In genomic region chr2:31213063-31213882, GRCh38 we compare ENCODE assay signal across 1 cellular context.
TF ChIP-seq lines count a peak whose summit lies in the region.

No MANE protein-coding gene starts in this region.

TF ChIP-seq in GM23338, 12 proteins besides CTCF, POLR2A, EP300 and RAD21:
- TF ChIP-seq ZNF331 (CRISPR knock-in tag; IDR thresholded peaks at IDR 0.05; ENCODE audit: low read depth): no peak
- TF ChIP-seq STAT1 (IDR thresholded peaks at IDR 0.05; ENCODE audit: unreplicated experiment): no peak
- TF ChIP-seq EZH2phosphoT487 (IDR thresholded peaks at IDR 0.05; ENCODE audit: unreplicated experiment): no peak
- TF ChIP-seq ZNF462 (CRISPR knock-in tag; IDR thresholded peaks at IDR 0.05): no peak
- no peak for TF ChIP-seq CREB1 (CRISPR knock-in tag; IDR thresholded peaks at IDR 0.05; ENCODE audit: low read depth)
- no peak for TF ChIP-seq JUNB (IDR thresholded peaks at IDR 0.05; ENCODE audit: unreplicated experiment)
- TF ChIP-seq NANOG (IDR thresholded peaks at IDR 0.05; ENCODE audit: borderline replicate concordance): no peak
- no peak for TF ChIP-seq EZH2 (IDR thresholded peaks at IDR 0.05; ENCODE audit: low read depth, unreplicated experiment)
TF ChIP-seq in GM23338: peak in this region for 0.
